30 cellular contexts compared by ENCODE assay signal in genomic region chr15:66563566-66564110, GRCh38. TPM values are rescaled to one million over a fixed set of nuclear protein-coding genes. Genes with fewer than 3 reads are reported as not detected.
"Had no signal": no experiment of that assay in that cellular context is flagged by ENCODE, and none has a peak within 500 bp of the region (broad histone marks: within the 10 kb centered on the region; RNA-seq: fewer than 3 reads in every experiment).

No MANE protein-coding gene starts in this region.

- H2AFZ ChIP-seq: neural progenitor cell had no signal

- H3K4me3 ChIP-seq: left lung, lower lobe of right lung, neural progenitor cell, pancreas, psoas muscle, right lobe of liver, skin epidermis, suprapubic skin, thoracic aorta, tibial artery, uterus had no signal

- H3K9me3 Mint-ChIP-seq: naive thymus-derived CD8-positive, alpha-beta T cell; nephron; neural progenitor cell; stimulated activated effector memory CD8-positive, alpha-beta T cell treated with anti-CD3 and anti-CD28 coated beads, Interleukin-12 subunit alpha, Interleukin-12 subunit beta, amount 100 ng/mL, for 72 hours; stimulated activated naive CD8-positive, alpha-beta T cell treated with anti-CD3 and anti-CD28 coated beads, Interleukin-15, Interleukin-2, amounts not matched to agents 100 ng/mL and 50 ng/mL, for 24 hours; type B pancreatic cell had no signal

- H3K9me3 ChIP-seq: left lung, lower lobe of right lung, pancreas, psoas muscle, right lobe of liver, suprapubic skin, thoracic aorta, tibial artery, uterus had no signal

- DNase-seq: hypothalamus; immature natural killer cell; kidney; left colon; left lung; lower lobe of right lung; mammary epithelial cell; mesendoderm; midbrain; naive thymus-derived CD8-positive, alpha-beta T cell; pancreas; psoas muscle; right lobe of liver; stimulated activated CD4-positive, alpha-beta T cell treated with anti-CD3 and anti-CD28 coated beads, Interleukin-4, amount 100 ng/mL, for 24 hours; stimulated activated naive CD4-positive, alpha-beta T cell; tibial artery; uterus had no signal

- ATAC-seq: left colon; left lung; lower lobe of right lung; naive thymus-derived CD8-positive, alpha-beta T cell; pancreas; psoas muscle; right lobe of liver; stimulated activated effector memory CD8-positive, alpha-beta T cell treated with anti-CD3 and anti-CD28 coated beads, Interleukin-12 subunit alpha, Interleukin-12 subunit beta, amount 100 ng/mL, for 72 hours had no signal

- H3K27ac ChIP-seq: left lung, lower lobe of right lung, neural progenitor cell, pancreas, psoas muscle, right lobe of liver, skin epidermis, suprapubic skin, thoracic aorta, tibial artery, uterus had no signal

- H3K36me3 ChIP-seq: left lung, lower lobe of right lung, neural progenitor cell, pancreas, right lobe of liver, suprapubic skin, thoracic aorta, tibial artery, uterus had no signal

- H3K9ac ChIP-seq: neural progenitor cell had no signal

- H3K36me3 Mint-ChIP-seq: naive thymus-derived CD8-positive, alpha-beta T cell; neural progenitor cell; stimulated activated effector memory CD8-positive, alpha-beta T cell treated with anti-CD3 and anti-CD28 coated beads, Interleukin-12 subunit alpha, Interleukin-12 subunit beta, amount 100 ng/mL, for 72 hours; type B pancreatic cell had no signal

- H3K4me3 Mint-ChIP-seq: immature natural killer cell; naive thymus-derived CD8-positive, alpha-beta T cell; nephron; neural progenitor cell; stimulated activated effector memory CD8-positive, alpha-beta T cell treated with anti-CD3 and anti-CD28 coated beads, Interleukin-12 subunit alpha, Interleukin-12 subunit beta, amount 100 ng/mL, for 72 hours; stimulated activated naive CD8-positive, alpha-beta T cell treated with anti-CD3 and anti-CD28 coated beads, Interleukin-15, Interleukin-2, amounts not matched to agents 100 ng/mL and 50 ng/mL, for 24 hours; type B pancreatic cell had no signal

- H3K27me3 Mint-ChIP-seq: type B pancreatic cell had no signal

- H3K4me1 ChIP-seq: lower lobe of right lung, pancreas, psoas muscle, right lobe of liver, suprapubic skin, uterus had no signal

- H3K27me3 ChIP-seq: left lung, neural progenitor cell, pancreas, right lobe of liver, suprapubic skin, uterus had no signal

- H3K27ac Mint-ChIP-seq: immature natural killer cell; naive thymus-derived CD8-positive, alpha-beta T cell; nephron; stimulated activated effector memory CD8-positive, alpha-beta T cell treated with anti-CD3 and anti-CD28 coated beads, Interleukin-12 subunit alpha, Interleukin-12 subunit beta, amount 100 ng/mL, for 72 hours; stimulated activated naive CD8-positive, alpha-beta T cell treated with anti-CD3 and anti-CD28 coated beads, Interleukin-15, Interleukin-2, amounts not matched to agents 100 ng/mL and 50 ng/mL, for 24 hours; type B pancreatic cell had no signal

RNA-seq across cellular contexts. Expression of gene LCTL, which starts 2.2 kb away (rescaled TPM):
- total RNA-seq: kidney; left colon; liver; lower lobe of right lung; mucosa of gallbladder; naive thymus-derived CD8-positive, alpha-beta T cell; omental fat pad; pancreas; psoas muscle; right lobe of liver; subcutaneous adipose tissue; thoracic aorta; ureter; uterus had no signal
- polyA plus RNA-seq: naive thymus-derived CD8-positive, alpha-beta T cell; pancreas; psoas muscle had no signal
